In the genomic region with DNA sequence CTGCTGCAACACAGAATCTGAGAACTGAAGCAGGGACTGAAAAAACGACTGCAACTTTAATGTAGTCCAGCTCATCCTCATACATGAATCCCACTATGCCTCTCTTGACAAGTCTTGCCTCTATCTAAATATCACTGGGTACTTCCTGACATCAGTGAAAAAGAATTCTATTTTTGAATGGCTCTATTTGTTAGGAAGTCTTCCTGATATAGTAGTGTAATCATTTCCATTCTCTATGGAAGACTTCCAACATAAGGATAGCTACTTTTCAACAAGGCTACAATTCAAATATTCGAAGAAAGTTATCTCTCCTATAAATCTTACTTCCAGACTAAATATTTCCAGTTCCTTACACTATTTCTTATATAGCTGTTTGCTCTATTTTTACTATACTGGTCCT, we compare ENCODE assay signal across 18 cellular contexts.
"Had no signal": no experiment of that assay in that cellular context is flagged by ENCODE, and none has a peak within 500 bp of the region (broad histone marks: within the 10 kb centered on the region; RNA-seq: fewer than 3 reads in every experiment).

No MANE protein-coding gene starts in this region.

- H3K4me3 ChIP-seq: coronary artery, dorsolateral prefrontal cortex, esophagus muscularis mucosa, gastrocnemius medialis, heart right ventricle, left lung, lower lobe of right lung, mucosa of descending colon had no signal

- H3K27me3 ChIP-seq: dorsolateral prefrontal cortex, esophagus muscularis mucosa, foreskin keratinocyte, gastrocnemius medialis, heart right ventricle, left lung had no signal

- H3K27ac ChIP-seq: coronary artery, dorsolateral prefrontal cortex, esophagus muscularis mucosa, foreskin keratinocyte, gastrocnemius medialis, heart right ventricle, left lung, lower lobe of right lung had no signal

- ATAC-seq: foreskin keratinocyte, gastrocnemius medialis, heart right ventricle, left cardiac atrium, left lung, left ventricle myocardium superior, lower lobe of right lung, mucosa of descending colon had no signal

- H3K36me3 ChIP-seq: esophagus muscularis mucosa, gastrocnemius medialis, heart right ventricle, left lung, lower lobe of right lung had no signal

- H3K9me3 ChIP-seq: esophagus muscularis mucosa, gastrocnemius medialis, heart right ventricle, left lung, lower lobe of right lung, mucosa of descending colon had no signal

- DNase-seq: dermis blood vessel endothelial cell; dorsolateral prefrontal cortex; effector CD4-positive, alpha-beta T cell; effector memory CD4-positive, alpha-beta T cell; foreskin keratinocyte; gastrocnemius medialis; glutamatergic neuron; head of caudate nucleus; heart right ventricle; hippocampal formation; left cardiac atrium; left lung; left ventricle myocardium superior; lower lobe of right lung; mesenchymal stem cell; mucosa of descending colon had no signal

- H3K4me1 ChIP-seq: esophagus muscularis mucosa, foreskin keratinocyte, gastrocnemius medialis, heart right ventricle, left lung, lower lobe of right lung had no signal
